In the genomic region with DNA sequence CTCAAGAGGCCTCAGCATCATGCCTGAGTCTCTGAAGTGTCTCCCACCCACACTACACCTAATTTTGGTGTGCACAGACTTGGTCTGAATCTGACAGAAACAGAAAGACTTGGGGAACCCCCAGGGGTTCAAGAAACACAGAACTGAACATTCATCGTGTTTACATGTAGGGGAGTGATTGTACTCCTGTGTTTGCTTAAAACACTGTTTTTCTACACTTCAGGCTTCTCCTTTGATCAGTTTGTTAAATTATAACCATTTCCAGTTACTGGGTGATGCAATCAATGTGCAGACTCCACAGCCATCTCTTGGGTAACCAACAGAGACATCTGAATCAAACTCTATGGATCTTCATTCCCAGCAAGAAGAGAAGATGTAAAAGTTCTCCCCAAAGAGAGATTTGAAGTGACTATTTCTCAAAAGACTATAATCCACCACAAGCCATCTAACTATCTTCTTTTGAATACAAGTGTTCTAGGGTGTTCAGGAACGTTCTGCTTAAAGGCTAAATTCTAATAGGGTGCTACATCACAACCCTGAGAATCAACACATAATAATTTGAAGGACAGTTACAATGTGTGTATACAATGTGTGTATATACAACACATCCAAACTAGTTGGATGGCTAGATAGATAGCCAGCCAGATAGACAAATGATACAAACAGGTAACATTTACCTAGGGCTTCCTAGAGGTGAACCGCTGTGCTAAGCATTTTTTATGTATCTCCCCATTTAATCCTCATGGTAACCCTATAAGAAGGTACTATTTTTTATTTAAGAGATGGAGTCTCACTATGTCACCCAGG, we compare ENCODE assay signal across 1 cellular context.
TF ChIP-seq lines count a peak whose summit lies in the region.

No MANE protein-coding gene starts in this region.

TF ChIP-seq in A549, 52 proteins besides CTCF, POLR2A, EP300 and RAD21 (continued from another document):
- TF ChIP-seq, protein P1, sequence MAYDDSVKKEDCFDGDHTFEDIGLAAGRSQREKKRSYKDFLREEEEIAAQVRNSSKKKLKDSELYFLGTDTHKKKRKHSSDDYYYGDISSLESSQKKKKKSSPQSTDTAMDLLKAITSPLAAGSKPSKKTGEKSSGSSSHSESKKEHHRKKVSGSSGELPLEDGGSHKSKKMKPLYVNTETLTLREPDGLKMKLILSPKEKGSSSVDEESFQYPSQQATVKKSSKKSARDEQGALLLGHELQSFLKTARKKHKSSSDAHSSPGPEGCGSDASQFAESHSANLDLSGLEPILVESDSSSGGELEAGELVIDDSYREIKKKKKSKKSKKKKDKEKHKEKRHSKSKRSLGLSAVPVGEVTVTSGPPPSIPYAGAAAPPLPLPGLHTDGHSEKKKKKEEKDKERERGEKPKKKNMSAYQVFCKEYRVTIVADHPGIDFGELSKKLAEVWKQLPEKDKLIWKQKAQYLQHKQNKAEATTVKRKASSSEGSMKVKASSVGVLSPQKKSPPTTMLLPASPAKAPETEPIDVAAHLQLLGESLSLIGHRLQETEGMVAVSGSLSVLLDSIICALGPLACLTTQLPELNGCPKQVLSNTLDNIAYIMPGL (CRISPR knock-in tag; IDR thresholded peaks at IDR 0.05; ENCODE audit: borderline replicate concordance) = no peak
- TF ChIP-seq HEYL (CRISPR knock-in tag; IDR thresholded peaks at IDR 0.05) = no peak
- TF ChIP-seq, protein P2, sequence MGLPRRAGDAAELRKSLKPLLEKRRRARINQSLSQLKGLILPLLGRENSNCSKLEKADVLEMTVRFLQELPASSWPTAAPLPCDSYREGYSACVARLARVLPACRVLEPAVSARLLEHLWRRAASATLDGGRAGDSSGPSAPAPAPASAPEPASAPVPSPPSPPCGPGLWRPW (IDR thresholded peaks at IDR 0.05) = peak; percentile 49; the same call in 1 of the 2 replicates
- peak; percentile 55; the same call in 1 of the 2 replicates for TF ChIP-seq GATA3 (IDR thresholded peaks at IDR 0.05; ENCODE audit: borderline replicate concordance)
- TF ChIP-seq ZSCAN20 (CRISPR knock-in tag; IDR thresholded peaks at IDR 0.05) = no peak
- peak; percentile 89 to 94 for TF ChIP-seq JUN (IDR thresholded peaks at IDR 0.05)
- TF ChIP-seq CEBPB (IDR thresholded peaks at IDR 0.05) = peak; percentile 92 to 97
- TF ChIP-seq MAFK (IDR thresholded peaks at IDR 0.05; ENCODE audit: partially characterized antibody) = peak; percentile 81
- no peak for TF ChIP-seq FOSL2 (IDR thresholded peaks at IDR 0.05)
- peak; percentile 68 for TF ChIP-seq FOSL2 (CRISPR knock-in tag; IDR thresholded peaks at IDR 0.05)
